8 cellular contexts compared by ENCODE assay signal in the genomic region with DNA sequence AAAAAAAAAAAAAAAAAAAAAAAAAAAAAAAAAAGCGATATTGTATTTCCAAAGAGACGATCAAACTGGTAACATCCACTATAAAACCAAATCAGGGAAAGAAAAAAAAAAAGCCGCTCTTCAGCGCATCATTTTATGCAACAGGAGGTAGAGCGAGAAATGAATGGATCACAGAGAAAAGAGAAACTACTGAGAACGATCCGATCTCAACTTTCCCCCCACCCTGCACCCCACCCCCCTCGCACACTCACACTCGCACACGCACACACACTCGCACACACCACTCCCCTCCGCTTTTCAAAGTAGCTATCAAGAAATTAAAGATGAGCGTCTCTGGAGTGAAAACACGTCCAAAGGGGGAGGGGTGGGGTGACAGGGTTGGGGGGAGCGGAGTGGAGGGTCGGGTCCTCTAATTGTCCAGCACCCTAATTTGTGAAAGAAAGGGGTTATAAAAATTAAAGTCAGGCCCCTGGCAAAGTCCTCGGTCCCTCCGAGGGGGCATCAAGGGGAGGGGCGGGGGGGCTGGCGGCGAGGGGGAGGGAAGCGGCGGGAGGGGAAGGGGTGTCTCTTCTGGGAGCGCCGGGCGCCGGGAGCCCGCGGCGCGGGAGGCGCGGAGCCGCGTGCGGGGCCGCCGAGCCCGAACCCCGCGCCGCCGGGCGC. TPM values are rescaled to one million over a fixed set of nuclear protein-coding genes. Genes with fewer than 3 reads are reported as not detected.
DNase-seq lines count a peak whose midpoint lies in the region; ATAC-seq, FAIRE-seq and TF ChIP-seq lines count a peak whose summit lies in the region.

No MANE protein-coding gene starts in this region.

- DNase-seq in activated naive CD4-positive, alpha-beta T cell treated with anti-CD3 and anti-CD28 coated beads, Interleukin-2, amount 50 U/mL, for 16 hours, result no peak
- DNase-seq in NCI-H82 treated with DMSO at 0.1 percent for 48 hours (lab: John Stamatoyannopoulos, UW; ENCODE audit: unreplicated experiment), result peak; percentile 14
- no peak for DNase-seq in bronchial epithelial cell (ENCODE audit: low read depth)
- no peak for DNase-seq in keratinocyte (ENCODE audit: low read depth, low spot score)
- no peak for DNase-seq in stimulated activated naive B cell treated with anti-CD40 and anti-IgM and Interleukin-4, amounts not matched to agents 10 μg/mL and 1 μg/mL and 100 μg/mL, for 72 hours
- no peak for DNase-seq in activated effector memory CD4-positive, alpha-beta T cell treated with anti-CD3 and anti-CD28 coated beads, Interleukin-2, amount 50 U/mL, for 16 hours

- H3K36me3 Mint-ChIP-seq in activated naive CD4-positive, alpha-beta T cell treated with anti-CD3 and anti-CD28 coated beads, Interleukin-2, amount 50 U/mL, for 24 hours, result no peaks in the 10 kb centered on the region
- peaks cover 4 to 6% of the 10 kb centered on the region in 2 donors for H3K36me3 Mint-ChIP-seq in stimulated activated naive B cell treated with anti-CD40 and anti-IgM and Interleukin-4, amounts not matched to agents 10 μg/mL and 1 μg/mL and 100 μg/mL, for 72 hours

- H3K36me3 ChIP-seq in bronchial epithelial cell (ENCODE audit: control insufficient read depth, insufficient read depth, low read length), result no peaks in the 10 kb centered on the region
- H3K36me3 ChIP-seq in keratinocyte (ENCODE audit: control insufficient read depth in 2 of 2, extremely low read depth in 1 of 2, insufficient read depth in 2 of 2, low read length in 2 of 2), result no peaks in the 10 kb centered on the region

- peak overlapping the region; percentile 77 for H2AFZ ChIP-seq in keratinocyte (ENCODE audit: control insufficient read depth, low read length)

- peak overlapping the region; percentile 93 for H3K4me2 ChIP-seq in keratinocyte (ENCODE audit: control insufficient read depth, extremely low read depth, insufficient read depth, low read depth, low read length)

- H3K9me3 ChIP-seq in keratinocyte (ENCODE audit: control insufficient read depth, low read depth, low read length), result no peaks in the 10 kb centered on the region

- no peak for FAIRE-seq in bronchial epithelial cell (lab: Jason Lieb, UNC)
- no peak for FAIRE-seq in keratinocyte (lab: Jason Lieb, UNC)

- H3K27ac Mint-ChIP-seq in activated naive CD4-positive, alpha-beta T cell treated with anti-CD3 and anti-CD28 coated beads, Interleukin-2, amount 50 U/mL, for 24 hours, result no peak overlapping the region
- peak overlapping the region; percentile 92 for H3K27ac Mint-ChIP-seq in stimulated activated naive B cell treated with anti-CD40 and anti-IgM and Interleukin-4, amounts not matched to agents 10 μg/mL and 1 μg/mL and 100 μg/mL, for 72 hours

- no peaks in the 10 kb centered on the region for H3K9me3 Mint-ChIP-seq in activated naive CD4-positive, alpha-beta T cell treated with anti-CD3 and anti-CD28 coated beads, Interleukin-2, amount 50 U/mL, for 24 hours
- H3K9me3 Mint-ChIP-seq in stimulated activated naive B cell treated with anti-CD40 and anti-IgM and Interleukin-4, amounts not matched to agents 10 μg/mL and 1 μg/mL and 100 μg/mL, for 72 hours, result no peaks in the 10 kb centered on the region

- no peaks in the 10 kb centered on the region for H3K9me1 ChIP-seq in keratinocyte (ENCODE audit: control insufficient read depth, extremely low read depth, insufficient read depth, low read length)

- peak; percentile 11 to 26 for ATAC-seq in stimulated activated naive B cell treated with anti-CD40 and anti-IgM and Interleukin-4, amounts not matched to agents 10 μg/mL and 1 μg/mL and 100 μg/mL, for 72 hours (replicated peaks)
- ATAC-seq in GM18520 (IDR thresholded peaks at IDR 0.05; ENCODE audit: unreplicated experiment), result no peak

- H3K4me3 ChIP-seq in bronchial epithelial cell (ENCODE audit: low read depth, low read length) (peak overlapping the region; percentile 65), keratinocyte (ENCODE audit: control insufficient read depth in 2 of 3, extremely low read depth in 1 of 3, insufficient read depth in 2 of 3, low read depth in 1 of 3, low read length in 3 of 3) (peak overlapping the region; percentile 65 to 77 (median 75))

- peak overlapping the region; percentile 83 for H3K4me3 Mint-ChIP-seq in activated naive CD4-positive, alpha-beta T cell treated with anti-CD3 and anti-CD28 coated beads, Interleukin-2, amount 50 U/mL, for 24 hours
- H3K4me3 Mint-ChIP-seq in stimulated activated naive B cell treated with anti-CD40 and anti-IgM and Interleukin-4, amounts not matched to agents 10 μg/mL and 1 μg/mL and 100 μg/mL, for 72 hours, result peak overlapping the region; percentile 88

- TF ChIP-seq CTCF in bronchial epithelial cell (IDR thresholded peaks at IDR 0.05; ENCODE audit: insufficient read depth, low read length, severe bottlenecking), result no peak
- no peak for TF ChIP-seq CTCF in keratinocyte (optimal IDR thresholded peaks at IDR 0.05 in 1 of 3, IDR thresholded peaks at IDR 0.05 in 1 of 3, conservative IDR thresholded peaks at IDR 0.05 in 1 of 3; ENCODE audit: extremely low read depth in 1 of 3, insufficient read depth in 2 of 3, low read length in 3 of 3)

- H3K27me3 Mint-ChIP-seq in activated naive CD4-positive, alpha-beta T cell treated with anti-CD3 and anti-CD28 coated beads, Interleukin-2, amount 50 U/mL, for 24 hours, result peaks cover 45% of the 10 kb centered on the region
- no peaks in the 10 kb centered on the region for H3K27me3 Mint-ChIP-seq in stimulated activated naive B cell treated with anti-CD40 and anti-IgM and Interleukin-4, amounts not matched to agents 10 μg/mL and 1 μg/mL and 100 μg/mL, for 72 hours

- peak overlapping the region; percentile 54 for H3K9ac ChIP-seq in keratinocyte (ENCODE audit: control insufficient read depth, extremely low read depth, insufficient read depth, low read length)

- no peaks in the 10 kb centered on the region for H3K79me2 ChIP-seq in keratinocyte (ENCODE audit: control insufficient read depth, insufficient read depth, low read length)

- H3K27me3 ChIP-seq in bronchial epithelial cell (ENCODE audit: control insufficient read depth, insufficient read depth, low read length) (no peaks in the 10 kb centered on the region), keratinocyte (ENCODE audit: control insufficient read depth, extremely low read depth, insufficient read depth, low read length) (no peaks in the 10 kb centered on the region)

- peaks cover 19% of the 10 kb centered on the region for H3K4me1 ChIP-seq in keratinocyte (ENCODE audit: control insufficient read depth, extremely low read depth, insufficient read depth, low read length)

- peaks cover 29% of the 10 kb centered on the region for H3K4me1 Mint-ChIP-seq in activated naive CD4-positive, alpha-beta T cell treated with anti-CD3 and anti-CD28 coated beads, Interleukin-2, amount 50 U/mL, for 24 hours
- peaks cover 11 to 36% of the 10 kb centered on the region in 2 donors for H3K4me1 Mint-ChIP-seq in stimulated activated naive B cell treated with anti-CD40 and anti-IgM and Interleukin-4, amounts not matched to agents 10 μg/mL and 1 μg/mL and 100 μg/mL, for 72 hours

- peak overlapping the region; percentile 49 for H3K27ac ChIP-seq in keratinocyte (ENCODE audit: control insufficient read depth, insufficient read depth, low read length)

- dilution Hi-C loops in keratinocyte (cut with MboI; ENCODE audit: extremely low pct_ligation_motif_present, low sequenced_read_pairs), result no loop called here

- no peaks in the 10 kb centered on the region for H4K20me1 ChIP-seq in keratinocyte (ENCODE audit: control insufficient read depth, extremely low read depth, insufficient read depth, low read length)

RNA-seq across cellular contexts. Expression of gene TCF4, which starts 0.5 kb away (rescaled TPM):
- total RNA-seq in bronchial epithelial cell, result 4.5 and 10.0 TPM in 2 replicates
- polyA plus RNA-seq in keratinocyte, result 9.7 to 19.3 TPM (median 13.2 TPM) in 3 replicates
- 15.2 TPM for polyA plus RNA-seq in keratinocyte (2011; ENCODE audit: low read depth)
- polyA plus RNA-seq in keratinocyte (2011; cell fraction: cytosol; rRNA removed), result 6.2 and 11.5 TPM in 2 replicates
- polyA plus RNA-seq in keratinocyte (2011; cell fraction: nucleus; rRNA removed), result 16.8 and 21.7 TPM in 2 replicates
- polyA plus RNA-seq in keratinocyte (2012; ENCODE audit: low replicate concordance), result 7.7 and 10.6 TPM in 2 replicates
- polyA minus RNA-seq in keratinocyte, result 21.7 to 71.7 TPM (median 44.2 TPM) in 3 replicates
- 8.4 TPM for polyA minus RNA-seq in keratinocyte (2011; cell fraction: cytosol; rRNA and poly(A)+ RNA removed)
- 25.2 and 55.2 TPM in 2 replicates for polyA minus RNA-seq in keratinocyte (2011; cell fraction: nucleus; rRNA and poly(A)+ RNA removed)
